24 cellular contexts compared by ENCODE assay signal in genomic region chr18:61196745-61197144, GRCh38.
"Had no signal": no experiment of that assay in that cellular context is flagged by ENCODE, and none has a peak within 500 bp of the region (broad histone marks: within the 10 kb centered on the region; RNA-seq: fewer than 3 reads in every experiment).

No MANE protein-coding gene starts in this region.

- DNase-seq: natural killer cell; occipital lobe; ovary; posterior cingulate gyrus; psoas muscle; right cardiac atrium; right lobe of liver; sigmoid colon; small intestine; stimulated activated CD4-positive, alpha-beta T cell treated with anti-CD3 and anti-CD28 coated beads, Interleukin-15, amount 100 ng/mL, for 24 hours; stimulated activated CD4-positive, alpha-beta T cell treated with anti-CD3 and anti-CD28 coated beads, Interleukin-2, amount 100 ng/mL, for 24 hours; stimulated activated CD4-positive, alpha-beta T cell treated with anti-CD3 and anti-CD28 coated beads, Interleukin-2, amount 100 ng/mL, for 48 hours; stimulated activated CD4-positive, alpha-beta T cell treated with anti-CD3 and anti-CD28 coated beads, Interleukin-4, amount 100 ng/mL, for 24 hours; stimulated activated naive B cell treated with anti-CD40 and anti-IgM and Interleukin-4, amounts not matched to agents 10 μg/mL and 1 μg/mL and 100 μg/mL, for 72 hours; stimulated activated naive CD4-positive, alpha-beta T cell treated with Interleukin-2 at 50 U/mL for 16 hours; stomach; thyroid gland; trophoblast cell; upper lobe of left lung; uterus had no signal

- H3K9me3 ChIP-seq: ovary, psoas muscle, right lobe of liver, sigmoid colon, thoracic aorta, thyroid gland, tibial nerve, upper lobe of left lung, uterus had no signal

- FAIRE-seq: small intestine had no signal

- H3K4me1 ChIP-seq: neural progenitor cell, parathyroid adenoma, psoas muscle, right lobe of liver, sigmoid colon, stomach, thyroid gland, tibial nerve, upper lobe of left lung, uterus had no signal

- H3K4me3 ChIP-seq: neural progenitor cell, ovary, psoas muscle, right lobe of liver, sigmoid colon, stomach, thoracic aorta, thyroid gland, tibial nerve, upper lobe of left lung, uterus had no signal

- H3K27me3 ChIP-seq: neural progenitor cell, ovary, right lobe of liver, sigmoid colon, stomach, thyroid gland, tibial nerve, upper lobe of left lung, uterus had no signal

- H3K36me3 ChIP-seq: neural progenitor cell, ovary, right lobe of liver, sigmoid colon, stomach, thoracic aorta, thyroid gland, tibial nerve, upper lobe of left lung, uterus had no signal

- H3K27ac ChIP-seq: neural progenitor cell, ovary, parathyroid adenoma, psoas muscle, right lobe of liver, sigmoid colon, stomach, thoracic aorta, thyroid gland, tibial nerve, upper lobe of left lung, uterus had no signal
